ENCODE assay signal across 8 cellular contexts in the genomic region with DNA sequence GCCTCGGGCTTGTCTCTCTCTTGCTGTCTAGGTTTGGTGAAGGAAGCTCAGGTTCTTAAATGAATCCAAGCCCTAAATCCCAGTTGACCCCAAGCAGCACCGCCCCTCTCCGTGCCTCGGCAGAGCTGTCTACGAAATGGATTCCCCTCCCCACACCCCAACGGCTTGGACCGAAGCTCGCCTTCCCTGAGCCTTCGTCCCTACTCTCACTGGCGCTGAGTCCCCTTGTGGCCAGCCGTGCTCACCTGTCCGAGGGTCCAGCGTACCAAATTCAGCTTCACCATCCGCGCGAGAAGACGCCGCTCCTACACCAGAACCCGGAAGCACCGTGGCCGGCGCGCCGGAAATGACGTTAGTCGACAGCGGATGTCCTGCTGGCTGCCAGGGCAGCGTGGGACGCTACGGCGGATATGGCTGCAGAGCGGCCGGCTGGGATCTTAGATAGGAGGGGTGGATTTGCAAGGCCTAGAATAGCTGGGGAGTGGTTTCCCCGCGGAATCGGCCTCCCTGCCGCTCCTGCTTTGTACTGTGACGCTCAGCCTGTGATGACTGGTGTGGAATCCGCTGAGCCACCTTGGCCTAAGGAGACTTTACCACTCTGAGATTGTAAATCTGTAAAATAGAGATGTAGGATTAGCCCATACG. TPM values are rescaled to one million over a fixed set of nuclear protein-coding genes. Genes with fewer than 3 reads are reported as not detected.
DNase-seq lines count a peak whose midpoint lies in the region; ATAC-seq and TF ChIP-seq lines count a peak whose summit lies in the region.

Gene TFIP11 (minus strand): TSS at position 325 of the 645 bp plus-strand sequence. CDS start 2,201 bp downstream, outside the sequence.

- peak within 1 kb of the TSS; percentile 88 to 93 for H3K9ac ChIP-seq in colonic mucosa (ENCODE audit: low read depth in 2 of 2, low read length in 2 of 2)

- no peaks in the 10 kb centered on the region for H3K27me3 Mint-ChIP-seq in activated CD4-positive, alpha-beta T cell treated with anti-CD3 and anti-CD28 coated beads, Interleukin-2, amount 10 ng/mL, durations not matched to agents 24 days and 14 days

- peak within 1 kb of the TSS; percentile 100 for H3K4me3 Mint-ChIP-seq in activated CD4-positive, alpha-beta T cell treated with anti-CD3 and anti-CD28 coated beads, Interleukin-2, amount 10 ng/mL, durations not matched to agents 24 days and 14 days

- TF ChIP-seq POLR2A in GM19099 (IDR thresholded peaks at IDR 0.05; ENCODE audit: extremely low read depth, insufficient read length, low read depth), result peak; percentile 91

- peak; percentile 82 for ATAC-seq in HG03439 (IDR thresholded peaks at IDR 0.05; ENCODE audit: unreplicated experiment)

- peaks cover 41% of the 10 kb centered on the region for H3K4me1 Mint-ChIP-seq in activated CD4-positive, alpha-beta T cell treated with anti-CD3 and anti-CD28 coated beads, Interleukin-2, amount 10 ng/mL, durations not matched to agents 24 days and 14 days

- H3K9me3 Mint-ChIP-seq in activated CD4-positive, alpha-beta T cell treated with anti-CD3 and anti-CD28 coated beads, Interleukin-2, amount 10 ng/mL, durations not matched to agents 24 days and 14 days, result no peaks in the 10 kb centered on the region

- H3K27ac ChIP-seq in colonic mucosa, result peak within 1 kb of the TSS; percentile 48

- peak within 1 kb of the TSS; percentile 84 for H3K4me3 ChIP-seq in colonic mucosa

- peaks cover 27% of the 10 kb centered on the region for H3K36me3 Mint-ChIP-seq in activated CD4-positive, alpha-beta T cell treated with anti-CD3 and anti-CD28 coated beads, Interleukin-2, amount 10 ng/mL, durations not matched to agents 24 days and 14 days (ENCODE audit: low read depth)

- intact Hi-C loops in activated CD4-positive, alpha-beta T cell treated with anti-CD3 and anti-CD28 coated beads, Interleukin-2, amount 10 ng/mL, durations not matched to agents 24 days and 14 days (cut with micrococcal nuclease), result loop anchor here (1.0 to 2.0 kb wide), 2 partner anchors 29 to 79 kb away; partner anchors contain the start of genes HPS4, SRRD and TPST2
- intact Hi-C loops in colonic mucosa (cut with DNase I), result no loop called here

- H3K27ac Mint-ChIP-seq in activated CD4-positive, alpha-beta T cell treated with anti-CD3 and anti-CD28 coated beads, Interleukin-2, amount 10 ng/mL, durations not matched to agents 24 days and 14 days, result peak within 1 kb of the TSS; percentile 97

- peaks cover 7% of the 10 kb centered on the region for H3K4me1 ChIP-seq in colonic mucosa

- TF ChIP-seq CTCF in colonic mucosa (IDR thresholded peaks at IDR 0.05), result no peak

- no peaks in the 10 kb centered on the region for H3K9me3 ChIP-seq in colonic mucosa

- H3K36me3 ChIP-seq in colonic mucosa, result no peaks in the 10 kb centered on the region

- no peaks in the 10 kb centered on the region for H3K27me3 ChIP-seq in colonic mucosa

- DNase-seq in Ammon's horn (ENCODE audit: low spot score) (peak; percentile 96), NCI-H526 treated with DMSO at 0.1 percent for 48 hours (lab: John Stamatoyannopoulos, UW) (peak; percentile 39), colonic mucosa (peak; percentile 97), kidney tubule cell (ENCODE audit: low spot score) (peak; percentile 90)
- DNase-seq in activated CD4-positive, alpha-beta T cell treated with anti-CD3 and anti-CD28 coated beads, Interleukin-2, amount 10 ng/mL, durations not matched to agents 24 days and 14 days, result peak; percentile 99
- peak; percentile 58 to 88 for DNase-seq in stimulated activated CD4-positive, alpha-beta T cell treated with anti-CD3 and anti-CD28 coated beads, Interleukin-1b, Interleukin-23, amount 100 ng/mL, for 1 hour (ENCODE audit: low read depth in 2 of 2)

RNA-seq across cellular contexts. Expression of gene TFIP11, which starts in this region (rescaled TPM):
- total RNA-seq in activated CD4-positive, alpha-beta T cell treated with anti-CD3 and anti-CD28 coated beads, Interleukin-2, amount 10 ng/mL, durations not matched to agents 24 days and 14 days, result 51.2 and 56.3 TPM in 2 replicates
- 10 to 100 TPM; 31.8 to 36.4 TPM for total RNA-seq in colonic mucosa

Comparison
In these comparisons a context has a peak if more than half of its experiments do, and no peak if none do; other contexts are left out.
1. Peak in every context shown above with its lines: DNase-seq, ATAC-seq, H3K4me3 ChIP-seq and H3K27ac ChIP-seq.
2. DNase-seq: peak in every context shown above with its lines; median percentile 99 in activated CD4-positive, alpha-beta T cell treated with anti-CD3 and anti-CD28 coated beads, Interleukin-2, amount 10 ng/mL, durations not matched to agents 24 days and 14 days; 97 in colonic mucosa; 96 in Ammon's horn; 90 in kidney tubule cell; 73 in stimulated activated CD4-positive, alpha-beta T cell treated with anti-CD3 and anti-CD28 coated beads, Interleukin-1b, Interleukin-23, amount 100 ng/mL, for 1 hour; 39 in NCI-H526 treated with DMSO at 0.1 percent for 48 hours.